ENCODE assay signal across 24 cellular contexts in the genomic region with DNA sequence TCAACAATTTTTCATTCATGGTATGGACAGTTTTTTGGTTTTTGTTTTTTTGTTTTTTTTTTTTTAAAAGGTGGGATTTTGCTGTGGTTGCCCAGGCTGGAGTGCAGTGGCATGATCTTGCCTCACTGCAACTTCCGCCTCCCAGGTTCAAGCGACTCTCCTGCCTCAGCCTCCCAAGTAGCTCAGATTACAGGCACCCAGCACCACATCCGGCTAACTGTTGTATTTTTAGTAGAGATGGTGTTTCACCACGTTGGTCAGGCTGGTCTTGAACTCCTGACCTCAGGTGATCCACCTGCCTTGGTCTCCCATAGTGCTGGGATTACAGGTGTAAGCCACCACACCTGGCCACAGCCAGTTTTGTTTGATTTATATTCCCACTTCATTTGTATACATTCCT. TPM values are rescaled to one million over a fixed set of nuclear protein-coding genes. Genes with fewer than 3 reads are reported as not detected.
"Had no signal": no experiment of that assay in that cellular context is flagged by ENCODE, and none has a peak within 500 bp of the region (broad histone marks: within the 10 kb centered on the region; RNA-seq: fewer than 3 reads in every experiment).

No MANE protein-coding gene starts in this region.

RNA-seq across cellular contexts. Expression of a gene that starts 16.6 kb away (rescaled TPM):
- total RNA-seq: occipital lobe, suprapubic skin, transverse colon, vagina had no signal

RNA-seq across cellular contexts. Expression of a gene that starts 37.1 kb away (rescaled TPM):
- total RNA-seq: kidney, left colon, left lung, lower leg skin, lung, mesothelial cell of epicardium, mononuclear cell, natural killer cell, occipital lobe, ovary, progenitor cell of endocrine pancreas, pulmonary artery endothelial cell, renal cortical epithelial cell, sigmoid colon, spleen, subcutaneous adipose tissue, suprapubic skin, transverse colon, upper lobe of left lung, urinary bladder, vagina had no signal
- polyA plus RNA-seq: immature natural killer cell, lung, ovary, small intestine, spleen, thymus, urinary bladder had no signal
